8 cellular contexts compared by ENCODE assay signal in genomic region chr15:92839696-92840095, GRCh38.
DNase-seq lines count a peak whose midpoint lies in the region; ATAC-seq and TF ChIP-seq lines count a peak whose summit lies in the region.

No MANE protein-coding gene starts in this region.

- no peaks in the 10 kb centered on the region for H3K36me3 ChIP-seq in mammary epithelial cell (ENCODE audit: insufficient read depth, low read length)
- no peaks in the 10 kb centered on the region for H3K36me3 ChIP-seq in heart left ventricle

- in situ Hi-C loops in mammary epithelial cell (cut with MboI; ENCODE audit: low sequenced_read_pairs in 2 of 2), result no loop called here
- in situ Hi-C loops in KBM-7 (cut with MboI; ENCODE audit: low pct_unique_long_range_greater_than_20kb, low sequenced_read_pairs), result no loop called here

- peaks cover 7% of the 10 kb centered on the region for H3K4me1 ChIP-seq in mammary epithelial cell (ENCODE audit: insufficient read depth, low read length)
- peaks cover 0 to 5% (median under 1%) of the 10 kb centered on the region in 12 donors for H3K4me1 ChIP-seq in heart left ventricle

- dilution Hi-C loops in mammary epithelial cell (cut with HindIII; ENCODE audit: low sequenced_read_pairs), result no loop called here

- intact Hi-C loops in mammary epithelial cell (cut with micrococcal nuclease) (loop anchor here (1.0 kb wide), 1 partner anchor 7 kb away; no protein-coding TSS in a partner anchor), heart left ventricle (cut with DNase I) (loop anchor here in 2 of 10 donors (5.0 kb wide), 1 partner anchor 38 kb away; no protein-coding TSS in a partner anchor)

- BruUV-seq in mammary epithelial cell (replicated peaks; lab: Mats Ljungman, UMichigan), result no TSS peak

- peak; percentile 95 for ATAC-seq in HG02759 (IDR thresholded peaks at IDR 0.05; ENCODE audit: unreplicated experiment)
- ATAC-seq in heart left ventricle, result no peak

- H4K20me1 ChIP-seq in mammary epithelial cell (ENCODE audit: insufficient read depth, low read length), result no peaks in the 10 kb centered on the region

- H3K27ac ChIP-seq in mammary epithelial cell (ENCODE audit: insufficient read depth, low read depth, low read length), result no peak overlapping the region
- H3K27ac ChIP-seq in heart left ventricle, result peak overlapping the region in 1 of 12 donors; percentile 30

- no peak for TF ChIP-seq POLR2A in heart left ventricle (IDR thresholded peaks at IDR 0.05)

- H3K9me3 ChIP-seq in mammary epithelial cell (replicated peaks; ENCODE audit: insufficient read depth, low read length) (no peaks in the 10 kb centered on the region), heart left ventricle (no peaks in the 10 kb centered on the region)

- H3K27me3 ChIP-seq in mammary epithelial cell (ENCODE audit: insufficient read depth, low read length) (no peaks in the 10 kb centered on the region), heart left ventricle (no peaks in the 10 kb centered on the region)

- H2AFZ ChIP-seq in mammary epithelial cell (ENCODE audit: low read depth, low read length), result peak overlapping the region; percentile 50

- CTCF ChIA-PET in mammary epithelial cell (lab: Charles Lee; ENCODE audit: low non-redundant PET), result no interaction called here

- TF ChIP-seq CTCF in mammary epithelial cell (conservative IDR thresholded peaks at IDR 0.05 in 1 of 2, IDR thresholded peaks at IDR 0.05 in 1 of 2; ENCODE audit: extremely low read depth in 1 of 2, insufficient read depth in 1 of 2, low read depth in 1 of 2, low read length in 2 of 2) (no peak), heart left ventricle (IDR thresholded peaks at IDR 0.05) (no peak)

- peak; percentile 39 for DNase-seq in NCI-H1436 (lab: John Stamatoyannopoulos, UW)
- DNase-seq in NCI-H1436 treated with DMSO at 0.1 percent for 48 hours (lab: John Stamatoyannopoulos, UW), result no peak
- DNase-seq in NCI-H1694 treated with DMSO at 0.1 percent for 48 hours (lab: John Stamatoyannopoulos, UW), result peak; percentile 73
- no peak for DNase-seq in mammary epithelial cell
- DNase-seq in KBM-7, result no peak
- no peak for DNase-seq in HPDE6-E6E7 (ENCODE audit: extremely low spot score)
- no peak for DNase-seq in heart left ventricle

- H3K4me2 ChIP-seq in mammary epithelial cell (ENCODE audit: insufficient read depth, low read depth, low read length), result no peak overlapping the region

- H3K4me3 ChIP-seq in mammary epithelial cell (replicated peaks in 1 of 3; ENCODE audit: insufficient read depth in 1 of 3, low read depth in 2 of 3, low read length in 3 of 3) (no peak overlapping the region), heart left ventricle (no peak overlapping the region)

- no peaks in the 10 kb centered on the region for H3K79me2 ChIP-seq in mammary epithelial cell (ENCODE audit: insufficient read depth, low read length)

- WGBS in mammary epithelial cell (ENCODE audit: low coverage, missing lambda C conversion rate), result 34% methylated on average over 5 of the region's 5 CpGs
- WGBS in heart left ventricle, 4 donors, result 63 to 86% (median 74%) methylated on average over 4 to 5 of the region's 5 CpGs

- H3K9ac ChIP-seq in mammary epithelial cell (ENCODE audit: insufficient read depth, low read length), result no peak overlapping the region

Comparison
In these comparisons a context has a peak if more than half of its experiments do, and no peak if none do; other contexts are left out.
1. DNase-seq: peak in NCI-H1436 (single experiment) and NCI-H1694 treated with DMSO at 0.1 percent for 48 hours (single experiment); none in NCI-H1436 treated with DMSO at 0.1 percent for 48 hours (single experiment), mammary epithelial cell (single experiment), KBM-7 (single experiment), HPDE6-E6E7 (single experiment) and heart left ventricle (0 of 5).